Comparison of ENCODE assay signal across 8 cellular contexts in genomic region chr7:25967278-25968204, GRCh38.
DNase-seq lines count a peak whose midpoint lies in the region; ATAC-seq and TF ChIP-seq lines count a peak whose summit lies in the region.

No MANE protein-coding gene starts in this region.

- H3K4me2 ChIP-seq in trophoblast cell (ENCODE audit: low read length), result no peak overlapping the region

- H3K4me1 ChIP-seq in trophoblast cell (ENCODE audit: control insufficient read depth in 1 of 2, insufficient read depth in 2 of 2, low read length in 2 of 2), result peaks cover 0 to 4% of the 10 kb centered on the region in 2 experiments

- CTCF ChIA-PET in GM10248 (lab: Yijun Ruan, JAX), result interaction anchor here (0.7 to 3.3 kb wide), 11 partner anchors 8 to 1193 kb away, joined by 3 to 15 read pairs (median 4); partner anchors contain the start of gene NFE2L3

- H2AFZ ChIP-seq in trophoblast cell (ENCODE audit: insufficient read depth, low read length, poor library complexity), result no peak overlapping the region

- no peak overlapping the region for H3K4me3 ChIP-seq in coronary artery
- no peak overlapping the region for H3K4me3 ChIP-seq in trophoblast cell (ENCODE audit: low read depth, low read length)

- H3K4me1 Mint-ChIP-seq in activated T-helper 1 cell treated with anti-CD3 and anti-CD28 coated beads, Interleukin-12 subunit alpha, Interleukin-12 subunit beta, Interleukin-2, Interleukin-4 antibody, amounts not matched to agents 30 ng/mL and 10 ng/mL and 1 ng/mL, durations not matched to agents 14 hours and 24 hours and 36 hours (ENCODE audit: low read depth), result peaks cover 33% of the 10 kb centered on the region

- H3K27ac ChIP-seq in coronary artery (no peak overlapping the region), trophoblast cell (ENCODE audit: low read depth, low read length) (no peak overlapping the region)

- H3K9ac ChIP-seq in trophoblast cell (ENCODE audit: low read length), result no peak overlapping the region

- no peaks in the 10 kb centered on the region for H3K79me2 ChIP-seq in trophoblast cell (ENCODE audit: control insufficient read depth, insufficient read depth, low read length, poor library complexity)

- ATAC-seq in GM19468 (IDR thresholded peaks at IDR 0.05; ENCODE audit: extremely low read depth, unreplicated experiment) (peak; percentile 0), HG03439 (IDR thresholded peaks at IDR 0.05; ENCODE audit: unreplicated experiment) (peak; percentile 23)

- peak; percentile 60 for DNase-seq in GM10248 (ENCODE audit: extremely low spot score)
- DNase-seq in activated T-helper 1 cell treated with anti-CD3 and anti-CD28 coated beads, Interleukin-12 subunit alpha, Interleukin-12 subunit beta, Interleukin-2, Interleukin-4 antibody, amounts not matched to agents 30 ng/mL and 10 ng/mL and 1 ng/mL, durations not matched to agents 14 hours and 24 hours and 36 hours (ENCODE audit: low spot score), result no peak
- no peak for DNase-seq in stimulated activated CD8-positive, alpha-beta memory T cell treated with anti-CD3 and anti-CD28 coated beads, Interleukin-4, amount 100 ng/mL, for 48 hours
- no peak for DNase-seq in coronary artery (ENCODE audit: low spot score)
- DNase-seq in trophoblast cell, result no peak
- no peak for DNase-seq in pons (ENCODE audit: low spot score)

- H3K27me3 ChIP-seq in trophoblast cell (ENCODE audit: insufficient read depth, low read length), result no peaks in the 10 kb centered on the region

- peaks cover 26% of the 10 kb centered on the region for H3K27me3 Mint-ChIP-seq in activated T-helper 1 cell treated with anti-CD3 and anti-CD28 coated beads, Interleukin-12 subunit alpha, Interleukin-12 subunit beta, Interleukin-2, Interleukin-4 antibody, amounts not matched to agents 30 ng/mL and 10 ng/mL and 1 ng/mL, durations not matched to agents 14 hours and 24 hours and 36 hours (ENCODE audit: insufficient read depth)

- no peaks in the 10 kb centered on the region for H3K9me3 ChIP-seq in trophoblast cell (ENCODE audit: insufficient read depth, low read depth, low read length)

- H3K36me3 ChIP-seq in trophoblast cell (ENCODE audit: control insufficient read depth in 1 of 2, insufficient read depth in 2 of 2, low read length in 2 of 2), result no peaks in the 10 kb centered on the region

- H3K9me3 Mint-ChIP-seq in activated T-helper 1 cell treated with anti-CD3 and anti-CD28 coated beads, Interleukin-12 subunit alpha, Interleukin-12 subunit beta, Interleukin-2, Interleukin-4 antibody, amounts not matched to agents 30 ng/mL and 10 ng/mL and 1 ng/mL, durations not matched to agents 14 hours and 24 hours and 36 hours, result no peaks in the 10 kb centered on the region

- no peak overlapping the region for H2BK5ac ChIP-seq in trophoblast cell (ENCODE audit: low read depth, low read length, poor library complexity)

- intact Hi-C loops in activated T-helper 1 cell treated with anti-CD3 and anti-CD28 coated beads, Interleukin-12 subunit alpha, Interleukin-12 subunit beta, Interleukin-2, Interleukin-4 antibody, amounts not matched to agents 30 ng/mL and 10 ng/mL and 1 ng/mL, durations not matched to agents 14 hours and 24 hours and 36 hours (cut with micrococcal nuclease), result loop anchor here (2.0 to 5.0 kb wide), 2 partner anchors 70 to 189 kb away; no protein-coding TSS in a partner anchor

- no CpG with 5 or more reads among the region's 4 CpGs for WGBS in trophoblast cell (ENCODE audit: extremely low coverage, insufficient coverage, insufficient read length)

- no peak overlapping the region for H2BK12ac ChIP-seq in trophoblast cell (ENCODE audit: low read length)

- peak overlapping the region; percentile 4 for H3K4me3 Mint-ChIP-seq in activated T-helper 1 cell treated with anti-CD3 and anti-CD28 coated beads, Interleukin-12 subunit alpha, Interleukin-12 subunit beta, Interleukin-2, Interleukin-4 antibody, amounts not matched to agents 30 ng/mL and 10 ng/mL and 1 ng/mL, durations not matched to agents 14 hours and 24 hours and 36 hours

- POLR2A ChIA-PET in GM10248 (lab: Yijun Ruan, JAX), result interaction anchor here (0.5 to 1.0 kb wide), 3 partner anchors 23 to 105 kb away, joined by 3 read pairs; no protein-coding TSS in a partner anchor

- TF ChIP-seq CTCF in GM10248 (IDR thresholded peaks at IDR 0.05; ENCODE audit: control extremely low read depth, extremely low read depth, low read depth, missing control alignments) (no peak), coronary artery (IDR thresholded peaks at IDR 0.05) (no peak)

- no peak overlapping the region for H3K4ac ChIP-seq in trophoblast cell (ENCODE audit: low read depth, low read length)

- no peaks in the 10 kb centered on the region for H3K36me3 Mint-ChIP-seq in activated T-helper 1 cell treated with anti-CD3 and anti-CD28 coated beads, Interleukin-12 subunit alpha, Interleukin-12 subunit beta, Interleukin-2, Interleukin-4 antibody, amounts not matched to agents 30 ng/mL and 10 ng/mL and 1 ng/mL, durations not matched to agents 14 hours and 24 hours and 36 hours (ENCODE audit: low read depth)

- no peak overlapping the region for H3K18ac ChIP-seq in trophoblast cell (ENCODE audit: low read length)

- H2AK5ac ChIP-seq in trophoblast cell (ENCODE audit: low read length), result no peak overlapping the region

- H3K79me1 ChIP-seq in trophoblast cell (ENCODE audit: low read length), result no peaks in the 10 kb centered on the region

- H3K27ac Mint-ChIP-seq in activated T-helper 1 cell treated with anti-CD3 and anti-CD28 coated beads, Interleukin-12 subunit alpha, Interleukin-12 subunit beta, Interleukin-2, Interleukin-4 antibody, amounts not matched to agents 30 ng/mL and 10 ng/mL and 1 ng/mL, durations not matched to agents 14 hours and 24 hours and 36 hours, result peak overlapping the region; percentile 69

- no peak overlapping the region for H3K14ac ChIP-seq in trophoblast cell (ENCODE audit: low read length)

- no peak overlapping the region for H4K91ac ChIP-seq in trophoblast cell (ENCODE audit: low read depth, low read length)

- H4K8ac ChIP-seq in trophoblast cell (ENCODE audit: low read depth, low read length), result no peak overlapping the region

- no peak overlapping the region for H3K23ac ChIP-seq in trophoblast cell (ENCODE audit: low read length)

- H4K12ac ChIP-seq in trophoblast cell (ENCODE audit: low read depth, low read length), result no peak overlapping the region

- no peak overlapping the region for H2BK120ac ChIP-seq in trophoblast cell (ENCODE audit: insufficient read depth, low read length, poor library complexity)
